Comparison of ENCODE assay signal across 22 cellular contexts in genomic region chr5:73709536-73710129, GRCh38.
A peak's percentile ranks its signal among the peaks of the same experiment; 100 is the strongest.
DNase-seq lines count a peak whose midpoint lies in the region; ATAC-seq and TF ChIP-seq lines count a peak whose summit lies in the region.
"Had no signal": no experiment of that assay in that cellular context is flagged by ENCODE, and none has a peak within 500 bp of the region (broad histone marks: within the 10 kb centered on the region; RNA-seq: fewer than 3 reads in every experiment).

No MANE protein-coding gene starts in this region.

- H3K4me1 Mint-ChIP-seq in endothelial cell (ENCODE audit: unreplicated experiment), result peaks cover 3% of the 10 kb centered on the region
- no peaks in the 10 kb centered on the region for H3K4me1 Mint-ChIP-seq in T-helper 17 cell

- 90% methylated on average over 5 of the region's 5 CpGs for WGBS in mesenchymal stem cell

- CTCF ChIA-PET in HEK293 (lab: Yijun Ruan, JAX), result interaction anchor here (0.5 to 1.5 kb wide), 3 partner anchors 29 to 119 kb away, joined by 3 to 7 read pairs (median 4); no protein-coding TSS in a partner anchor

- POLR2A ChIA-PET in HEK293 (lab: Yijun Ruan, JAX), result interaction anchor here (0.6 kb wide), 1 partner anchor 50 kb away, joined by 4 read pairs; no protein-coding TSS in a partner anchor

- H3K9me3 Mint-ChIP-seq in endothelial cell (ENCODE audit: unreplicated experiment), result no peaks in the 10 kb centered on the region
- H3K9me3 Mint-ChIP-seq: T-helper 1 cell treated with Interleukin-12 subunit alpha and Interleukin-12 subunit beta and Interleukin-4 antibody, amounts not matched to agents 30 μg/mL and 1 μg/mL, for 36 hours had no signal

- H3K4me1 ChIP-seq in HEK293 (ENCODE audit: control insufficient read depth, insufficient read depth, low read length) (no peaks in the 10 kb centered on the region), mesenchymal stem cell (ENCODE audit: control insufficient read depth, insufficient read depth, low read depth, low read length) (peaks cover 5% of the 10 kb centered on the region)
- H3K4me1 ChIP-seq: suprapubic skin had no signal

- no peak overlapping the region for H3K18ac ChIP-seq in mesenchymal stem cell (ENCODE audit: low read depth in 1 of 2, low read length in 2 of 2)

- TF ChIP-seq CTCF in HEK293 (tag by site-specific recombination; IDR thresholded peaks at IDR 0.05) (no peak), choroid plexus epithelial cell (conservative IDR thresholded peaks at IDR 0.05; ENCODE audit: low read depth, low read length) (no peak), endothelial cell (IDR thresholded peaks at IDR 0.05; ENCODE audit: unreplicated experiment) (no peak)

- no peak overlapping the region for H3K14ac ChIP-seq in mesenchymal stem cell (ENCODE audit: low read length in 2 of 2)

- H3K4ac ChIP-seq in mesenchymal stem cell (ENCODE audit: low read depth in 1 of 2, low read length in 2 of 2), result no peak overlapping the region

- no peak overlapping the region for H2BK12ac ChIP-seq in mesenchymal stem cell (ENCODE audit: low read length in 2 of 2)

- peaks cover 0 to 6% of the 10 kb centered on the region in 2 experiments for H3K27me3 ChIP-seq in mesenchymal stem cell (ENCODE audit: control insufficient read depth in 1 of 2, insufficient read depth in 1 of 2, low read length in 2 of 2)
- H3K27me3 ChIP-seq: suprapubic skin had no signal

- H3K4me2 ChIP-seq in mesenchymal stem cell (ENCODE audit: low read length, poor library complexity, severe bottlenecking), result no peak overlapping the region

- peak; percentile 5 for DNase-seq in RPMI8226
- DNase-seq in choroid plexus epithelial cell (ENCODE audit: low read depth), result peak; percentile 61
- no peak for DNase-seq in mesenchymal stem cell
- DNase-seq in endothelial cell (ENCODE audit: low spot score), result no peak
- no peak for DNase-seq in T-helper 17 cell
- no peak for DNase-seq in NCI-H524 (lab: John Stamatoyannopoulos, UW)
- DNase-seq: activated CD4-positive, CD25-positive, alpha-beta regulatory T cell treated with anti-CD3 and anti-CD28 coated beads, Interleukin-2, amount 50 U/mL, for 72 hours; activated effector memory CD4-positive, alpha-beta T cell treated with anti-CD3 and anti-CD28 coated beads, Interleukin-2, amount 50 U/mL, for 16 hours; erythroblast; heart right ventricle; kidney; midbrain; NCI-H1048; NCI-H2107; NCI-H774; stimulated activated CD4-positive, alpha-beta T cell treated with anti-CD3 and anti-CD28 coated beads, Interleukin-2, amount 100 ng/mL, for 24 hours had no signal

- H2AK5ac ChIP-seq in mesenchymal stem cell (ENCODE audit: low read length, severe bottlenecking), result no peak overlapping the region

- H2AFZ ChIP-seq in mesenchymal stem cell (ENCODE audit: low read depth, low read length), result no peak overlapping the region

- H3K4me3 ChIP-seq in HEK293 (ENCODE audit: low read depth, low read length) (no peak overlapping the region), choroid plexus epithelial cell (ENCODE audit: low read depth, low read length) (no peak overlapping the region), mesenchymal stem cell (ENCODE audit: insufficient read depth in 1 of 2, low read depth in 1 of 2, low read length in 2 of 2) (no peak overlapping the region)
- H3K4me3 ChIP-seq: coronary artery, heart right ventricle, suprapubic skin had no signal

- H3K9ac ChIP-seq in mesenchymal stem cell (ENCODE audit: low read length), result no peak overlapping the region

- no peak for TF ChIP-seq POLR2A in GM18505 (IDR thresholded peaks at IDR 0.05; ENCODE audit: borderline replicate concordance, extremely low read depth, insufficient read depth, insufficient read length)

- H3K27me3 Mint-ChIP-seq in endothelial cell (ENCODE audit: unreplicated experiment), result peaks cover under 1% of the 10 kb centered on the region
- peaks cover 28% of the 10 kb centered on the region for H3K27me3 Mint-ChIP-seq in T-helper 17 cell

- H3K9me3 ChIP-seq in HEK293 (ENCODE audit: control insufficient read depth, insufficient read depth, low read depth, low read length) (no peaks in the 10 kb centered on the region), mesenchymal stem cell (ENCODE audit: control insufficient read depth, low read length) (peaks cover 10% of the 10 kb centered on the region), T-helper 17 cell (ENCODE audit: control insufficient read depth, low read length, poor library complexity, severe bottlenecking) (no peaks in the 10 kb centered on the region)
- H3K9me3 ChIP-seq: suprapubic skin had no signal

- no peak overlapping the region for H4K91ac ChIP-seq in mesenchymal stem cell (ENCODE audit: low read length)

- ATAC-seq in GM18505 (IDR thresholded peaks at IDR 0.05; ENCODE audit: unreplicated experiment) (no peak), T-helper 17 cell (no peak)
- ATAC-seq: heart right ventricle had no signal

- H2BK15ac ChIP-seq in mesenchymal stem cell (ENCODE audit: low read depth, poor library complexity, severe bottlenecking), result no peak overlapping the region

- H3K27ac Mint-ChIP-seq in endothelial cell (ENCODE audit: unreplicated experiment), result no peak overlapping the region
- H3K27ac Mint-ChIP-seq in T-helper 17 cell, result no peak overlapping the region
- H3K27ac Mint-ChIP-seq: T-helper 1 cell treated with Interleukin-12 subunit alpha and Interleukin-12 subunit beta and Interleukin-4 antibody, amounts not matched to agents 30 μg/mL and 1 μg/mL, for 36 hours had no signal

- no peak overlapping the region for H3K27ac ChIP-seq in HEK293 (ENCODE audit: extremely low read depth, low read depth, low read length)
- H3K27ac ChIP-seq in mesenchymal stem cell (ENCODE audit: low read length, poor library complexity, severe bottlenecking), result peak overlapping the region; percentile 16
- H3K27ac ChIP-seq: coronary artery, heart right ventricle, RWPE1, suprapubic skin had no signal

- peaks cover 15% of the 10 kb centered on the region for H3K79me1 ChIP-seq in mesenchymal stem cell (replicated peaks; ENCODE audit: low read length, poor library complexity, severe bottlenecking)

- H2BK5ac ChIP-seq in mesenchymal stem cell (ENCODE audit: low read depth, low read length, poor library complexity, severe bottlenecking), result no peak overlapping the region

- no peak overlapping the region for H4K8ac ChIP-seq in mesenchymal stem cell (ENCODE audit: low read length)

- H3K36me3 ChIP-seq in HEK293 (ENCODE audit: control insufficient read depth in 2 of 2, insufficient read depth in 1 of 2, low read length in 2 of 2), result no peaks in the 10 kb centered on the region
- peaks cover 0 to 4% of the 10 kb centered on the region in 2 experiments for H3K36me3 ChIP-seq in mesenchymal stem cell (ENCODE audit: control insufficient read depth in 1 of 2, insufficient read depth in 2 of 2, low read depth in 1 of 2, low read length in 2 of 2)
- H3K36me3 ChIP-seq: heart right ventricle, suprapubic skin had no signal

- no peak overlapping the region for H3K23ac ChIP-seq in mesenchymal stem cell (ENCODE audit: low read length in 2 of 2)

- H2BK120ac ChIP-seq in mesenchymal stem cell (ENCODE audit: low read depth, low read length), result no peak overlapping the region

- H3K36me3 Mint-ChIP-seq in endothelial cell (ENCODE audit: low read depth, unreplicated experiment) (no peaks in the 10 kb centered on the region), T-helper 17 cell (ENCODE audit: low read depth) (no peaks in the 10 kb centered on the region)

- H3K4me3 Mint-ChIP-seq in endothelial cell (ENCODE audit: unreplicated experiment), result no peak overlapping the region
- H3K4me3 Mint-ChIP-seq in T-helper 17 cell, result no peak overlapping the region
- H3K4me3 Mint-ChIP-seq: T-helper 1 cell treated with Interleukin-12 subunit alpha and Interleukin-12 subunit beta and Interleukin-4 antibody, amounts not matched to agents 30 μg/mL and 1 μg/mL, for 36 hours had no signal

TF ChIP-seq in HEK293, 187 proteins besides CTCF, POLR2A, EP300 and RAD21:
- TF ChIP-seq ZNF146 (tag by site-specific recombination; IDR thresholded peaks at IDR 0.05) (peak; percentile 43; the same call in 1 of the 2 replicates), ZNF23 (tag by site-specific recombination; IDR thresholded peaks at IDR 0.05; ENCODE audit: borderline replicate concordance) (no peak)

Comparison
In these comparisons a context has a peak if more than half of its experiments do, and no peak if none do; other contexts are left out.
1. DNase-seq: peak in RPMI8226 (single experiment) and choroid plexus epithelial cell (single experiment); none in mesenchymal stem cell (single experiment), endothelial cell (single experiment), T-helper 17 cell (0 of 3) and NCI-H524 (0 of 2).